ENCODE assay signal across 1 cellular context in the genomic region with DNA sequence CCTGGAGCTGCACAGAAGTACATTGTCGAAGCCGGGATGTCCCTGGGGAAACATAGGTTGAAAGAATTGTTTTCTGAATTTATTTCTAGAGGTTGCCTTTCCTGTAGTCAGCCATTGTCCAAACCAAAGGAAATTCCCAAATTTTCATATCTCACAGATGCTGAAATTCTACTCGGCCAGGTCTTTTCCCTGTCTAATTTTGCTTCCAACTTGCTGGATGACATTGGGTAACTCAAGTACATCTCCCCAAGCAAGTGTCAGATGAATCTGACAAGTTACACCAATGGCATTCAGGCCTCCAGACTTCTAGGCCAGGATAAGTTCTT.
TF ChIP-seq lines count a peak whose summit lies in the region.

No MANE protein-coding gene starts in this region.

TF ChIP-seq in neural cell, 6 proteins besides CTCF, POLR2A, EP300 and RAD21 (continued from another document):
- TF ChIP-seq, protein P1, sequence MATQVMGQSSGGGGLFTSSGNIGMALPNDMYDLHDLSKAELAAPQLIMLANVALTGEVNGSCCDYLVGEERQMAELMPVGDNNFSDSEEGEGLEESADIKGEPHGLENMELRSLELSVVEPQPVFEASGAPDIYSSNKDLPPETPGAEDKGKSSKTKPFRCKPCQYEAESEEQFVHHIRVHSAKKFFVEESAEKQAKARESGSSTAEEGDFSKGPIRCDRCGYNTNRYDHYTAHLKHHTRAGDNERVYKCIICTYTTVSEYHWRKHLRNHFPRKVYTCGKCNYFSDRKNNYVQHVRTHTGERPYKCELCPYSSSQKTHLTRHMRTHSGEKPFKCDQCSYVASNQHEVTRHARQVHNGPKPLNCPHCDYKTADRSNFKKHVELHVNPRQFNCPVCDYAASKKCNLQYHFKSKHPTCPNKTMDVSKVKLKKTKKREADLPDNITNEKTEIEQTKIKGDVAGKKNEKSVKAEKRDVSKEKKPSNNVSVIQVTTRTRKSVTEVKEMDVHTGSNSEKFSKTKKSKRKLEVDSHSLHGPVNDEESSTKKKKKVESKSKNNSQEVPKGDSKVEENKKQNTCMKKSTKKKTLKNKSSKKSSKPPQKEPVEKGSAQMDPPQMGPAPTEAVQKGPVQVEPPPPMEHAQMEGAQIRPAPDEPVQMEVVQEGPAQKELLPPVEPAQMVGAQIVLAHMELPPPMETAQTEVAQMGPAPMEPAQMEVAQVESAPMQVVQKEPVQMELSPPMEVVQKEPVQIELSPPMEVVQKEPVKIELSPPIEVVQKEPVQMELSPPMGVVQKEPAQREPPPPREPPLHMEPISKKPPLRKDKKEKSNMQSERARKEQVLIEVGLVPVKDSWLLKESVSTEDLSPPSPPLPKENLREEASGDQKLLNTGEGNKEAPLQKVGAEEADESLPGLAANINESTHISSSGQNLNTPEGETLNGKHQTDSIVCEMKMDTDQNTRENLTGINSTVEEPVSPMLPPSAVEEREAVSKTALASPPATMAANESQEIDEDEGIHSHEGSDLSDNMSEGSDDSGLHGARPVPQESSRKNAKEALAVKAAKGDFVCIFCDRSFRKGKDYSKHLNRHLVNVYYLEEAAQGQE (IDR thresholded peaks at IDR 0.05; ENCODE audit: borderline replicate concordance) = no peak
- TF ChIP-seq POLR2AphosphoS5 (IDR thresholded peaks at IDR 0.05) = no peak
